8 cellular contexts compared by ENCODE assay signal in the genomic region with DNA sequence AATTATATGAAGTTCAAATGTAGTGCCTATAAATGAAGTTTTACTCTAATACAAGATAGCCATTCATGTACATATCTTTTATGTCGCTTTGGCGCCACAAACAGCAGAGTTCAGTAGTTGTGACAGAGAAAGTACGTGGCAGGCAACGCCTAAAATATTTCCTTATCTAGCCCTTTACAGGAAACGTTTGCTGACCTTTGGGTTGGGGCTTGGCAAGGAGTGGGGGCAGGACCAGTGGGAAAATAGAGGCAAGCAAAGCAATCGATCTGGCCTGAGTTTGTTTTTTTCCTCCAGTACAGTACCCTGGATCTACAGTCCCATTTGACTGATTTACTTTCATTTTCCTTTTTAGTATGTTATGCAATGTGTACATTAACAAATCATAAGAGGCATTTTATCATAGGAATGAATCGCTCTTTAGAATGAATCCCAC. TPM values are rescaled to one million over a fixed set of nuclear protein-coding genes. Genes with fewer than 3 reads are reported as not detected.
DNase-seq lines count a peak whose midpoint lies in the region; ATAC-seq, FAIRE-seq and TF ChIP-seq lines count a peak whose summit lies in the region.

No MANE protein-coding gene starts in this region.

- dilution Hi-C loops in keratinocyte (cut with MboI; ENCODE audit: extremely low pct_ligation_motif_present, low sequenced_read_pairs) = no loop called here

- in situ Hi-C loops in GM13977 (cut with MboI; ENCODE audit: low pct_unique_long_range_greater_than_20kb, low sequenced_read_pairs, unreplicated experiment) (no loop called here), KBM-7 (cut with MboI; ENCODE audit: low pct_unique_long_range_greater_than_20kb, low sequenced_read_pairs) (no loop called here)

- peak; percentile 89 for ATAC-seq in GM21786 (IDR thresholded peaks at IDR 0.05; ENCODE audit: unreplicated experiment)
- peak; percentile 48 for ATAC-seq in aorta (ENCODE audit: low FRiP score)

- H3K4me1 ChIP-seq in keratinocyte (ENCODE audit: control insufficient read depth, extremely low read depth, insufficient read depth, low read length) (peaks cover 3% of the 10 kb centered on the region), aorta (ENCODE audit: control insufficient read depth in 1 of 2, insufficient read depth in 2 of 2, low read length in 2 of 2) (no peaks in the 10 kb centered on the region)

- H3K9ac ChIP-seq in keratinocyte (ENCODE audit: control insufficient read depth, extremely low read depth, insufficient read depth, low read length) = peak overlapping the region; percentile 64

- intact Hi-C loops in activated T-helper 2 cell treated with anti-CD3 and anti-CD28 coated beads, Interferon-gamma antibody, Interleukin-2, Interleukin-4, amounts not matched to agents 10 μg/mL and 5 μg/mL and 100 μg/mL, durations not matched to agents 14 hours and 24 hours and 36 hours (cut with micrococcal nuclease) = loop anchor here (5.0 kb wide), 1 partner anchor 139 kb away; no protein-coding TSS in a partner anchor
- intact Hi-C loops in aorta (cut with DNase I) = no loop called here

- H3K4me3 ChIP-seq in keratinocyte (ENCODE audit: control insufficient read depth in 2 of 3, extremely low read depth in 1 of 3, insufficient read depth in 2 of 3, low read depth in 1 of 3, low read length in 3 of 3) (peak overlapping the region; percentile 35 to 63 (median 63)), aorta (ENCODE audit: low read length in 2 of 2) (peak overlapping the region; percentile 41 to 76)

- no peaks in the 10 kb centered on the region for H3K79me2 ChIP-seq in keratinocyte (ENCODE audit: control insufficient read depth, insufficient read depth, low read length)

- no peaks in the 10 kb centered on the region for H3K9me3 Mint-ChIP-seq in activated T-helper 2 cell treated with anti-CD3 and anti-CD28 coated beads, Interferon-gamma antibody, Interleukin-2, Interleukin-4, amounts not matched to agents 10 μg/mL and 5 μg/mL and 100 μg/mL, durations not matched to agents 14 hours and 24 hours and 36 hours

- peak overlapping the region; percentile 52 for H3K27ac Mint-ChIP-seq in activated T-helper 2 cell treated with anti-CD3 and anti-CD28 coated beads, Interferon-gamma antibody, Interleukin-2, Interleukin-4, amounts not matched to agents 10 μg/mL and 5 μg/mL and 100 μg/mL, durations not matched to agents 14 hours and 24 hours and 36 hours

- H3K4me2 ChIP-seq in keratinocyte (ENCODE audit: control insufficient read depth, extremely low read depth, insufficient read depth, low read depth, low read length) = peak overlapping the region; percentile 73

- H3K27ac ChIP-seq in keratinocyte (ENCODE audit: control insufficient read depth, insufficient read depth, low read length) (peak overlapping the region; percentile 37), aorta (ENCODE audit: low read depth in 1 of 2, low read length in 2 of 2) (no peak overlapping the region)

- TF ChIP-seq CTCF in GM13977 (IDR thresholded peaks at IDR 0.05; ENCODE audit: extremely low read depth, insufficient read depth, missing control alignments) (no peak), keratinocyte (optimal IDR thresholded peaks at IDR 0.05 in 1 of 3, IDR thresholded peaks at IDR 0.05 in 1 of 3, conservative IDR thresholded peaks at IDR 0.05 in 1 of 3; ENCODE audit: extremely low read depth in 1 of 3, insufficient read depth in 2 of 3, low read length in 3 of 3) (no peak)

- DNase-seq in GM13977 (ENCODE audit: low spot score) (peak; percentile 40), KBM-7 (peak; percentile 33), keratinocyte (ENCODE audit: low read depth, low spot score) (no peak), aorta (no peak), DMS 273 treated with DMSO at 0.1 percent for 48 hours (lab: John Stamatoyannopoulos, UW) (no peak)
- no peak for DNase-seq in activated T-helper 2 cell treated with anti-CD3 and anti-CD28 coated beads, Interferon-gamma antibody, Interleukin-2, Interleukin-4, amounts not matched to agents 10 μg/mL and 5 μg/mL and 100 μg/mL, durations not matched to agents 14 hours and 24 hours and 36 hours (ENCODE audit: low spot score)
- DNase-seq in stimulated activated CD4-positive, alpha-beta T cell treated with anti-CD3 and anti-CD28 coated beads, Interleukin-4, amount 100 ng/mL, for 4 hours = no peak

- FAIRE-seq in keratinocyte (lab: Jason Lieb, UNC) = peak; percentile 9

- H3K27me3 Mint-ChIP-seq in activated T-helper 2 cell treated with anti-CD3 and anti-CD28 coated beads, Interferon-gamma antibody, Interleukin-2, Interleukin-4, amounts not matched to agents 10 μg/mL and 5 μg/mL and 100 μg/mL, durations not matched to agents 14 hours and 24 hours and 36 hours (ENCODE audit: low read depth) = peaks cover 16% of the 10 kb centered on the region

- H2AFZ ChIP-seq in keratinocyte (ENCODE audit: control insufficient read depth, low read length) = peak overlapping the region; percentile 79

- no peaks in the 10 kb centered on the region for H3K9me3 ChIP-seq in keratinocyte (ENCODE audit: control insufficient read depth, low read depth, low read length)
- no peaks in the 10 kb centered on the region for H3K9me3 ChIP-seq in aorta (ENCODE audit: control insufficient read depth, low read length)

- H3K4me1 Mint-ChIP-seq in activated T-helper 2 cell treated with anti-CD3 and anti-CD28 coated beads, Interferon-gamma antibody, Interleukin-2, Interleukin-4, amounts not matched to agents 10 μg/mL and 5 μg/mL and 100 μg/mL, durations not matched to agents 14 hours and 24 hours and 36 hours (ENCODE audit: low read depth) = peaks cover 13% of the 10 kb centered on the region

- no peaks in the 10 kb centered on the region for H4K20me1 ChIP-seq in keratinocyte (ENCODE audit: control insufficient read depth, extremely low read depth, insufficient read depth, low read length)

- H3K9me1 ChIP-seq in keratinocyte (ENCODE audit: control insufficient read depth, extremely low read depth, insufficient read depth, low read length) = no peaks in the 10 kb centered on the region

- H3K36me3 ChIP-seq in keratinocyte (ENCODE audit: control insufficient read depth in 2 of 2, extremely low read depth in 1 of 2, insufficient read depth in 2 of 2, low read length in 2 of 2) (no peaks in the 10 kb centered on the region), aorta (ENCODE audit: control insufficient read depth in 1 of 2, insufficient read depth in 2 of 2, low read length in 1 of 2) (no peaks in the 10 kb centered on the region)

- H3K36me3 Mint-ChIP-seq in activated T-helper 2 cell treated with anti-CD3 and anti-CD28 coated beads, Interferon-gamma antibody, Interleukin-2, Interleukin-4, amounts not matched to agents 10 μg/mL and 5 μg/mL and 100 μg/mL, durations not matched to agents 14 hours and 24 hours and 36 hours (ENCODE audit: low read depth) = no peaks in the 10 kb centered on the region

- 6 to 8% methylated on average over 7 of the region's 7 CpGs for WGBS in aorta, 2 donors

- H3K27me3 ChIP-seq in keratinocyte (ENCODE audit: control insufficient read depth, extremely low read depth, insufficient read depth, low read length) = no peaks in the 10 kb centered on the region
- H3K27me3 ChIP-seq in aorta (ENCODE audit: control insufficient read depth in 1 of 2, insufficient read depth in 2 of 2, low read length in 1 of 2) = no peaks in the 10 kb centered on the region

- peak overlapping the region; percentile 67 for H3K4me3 Mint-ChIP-seq in activated T-helper 2 cell treated with anti-CD3 and anti-CD28 coated beads, Interferon-gamma antibody, Interleukin-2, Interleukin-4, amounts not matched to agents 10 μg/mL and 5 μg/mL and 100 μg/mL, durations not matched to agents 14 hours and 24 hours and 36 hours (ENCODE audit: low read depth)

RNA-seq across cellular contexts. Expression of gene CCDC68, which starts 13.1 kb away (rescaled TPM):
- not detected in 2 replicates for total RNA-seq in activated T-helper 2 cell treated with anti-CD3 and anti-CD28 coated beads, Interferon-gamma antibody, Interleukin-2, Interleukin-4, amounts not matched to agents 10 μg/mL and 5 μg/mL and 100 μg/mL, durations not matched to agents 14 hours and 24 hours and 36 hours
- polyA plus RNA-seq in keratinocyte = 1.4 to 2.7 TPM (median 2.3 TPM) in 3 replicates
- 0.85 TPM for polyA plus RNA-seq in keratinocyte (2011; ENCODE audit: low read depth)
- 2.3 and 4.2 TPM in 2 replicates for polyA plus RNA-seq in keratinocyte (2011; cell fraction: cytosol; rRNA removed)
- polyA plus RNA-seq in keratinocyte (2011; cell fraction: nucleus; rRNA removed) = 2.7 TPM in 2 replicates
- polyA plus RNA-seq in keratinocyte (2012; ENCODE audit: low replicate concordance) = 0.71 and 1.7 TPM in 2 replicates
- polyA minus RNA-seq in keratinocyte = 0.23 to 1.3 TPM (median 0.56 TPM) in 3 replicates
- 1.7 TPM for polyA minus RNA-seq in keratinocyte (2011; cell fraction: cytosol; rRNA and poly(A)+ RNA removed)
- 1.5 and 4.0 TPM in 2 replicates for polyA minus RNA-seq in keratinocyte (2011; cell fraction: nucleus; rRNA and poly(A)+ RNA removed)
- 1 to 10 TPM; 4.4 to 8.3 TPM for total RNA-seq in aorta
- polyA plus RNA-seq in aorta = 1 to 10 TPM; 1.9 to 9.4 TPM

Comparison
In these comparisons a context has a peak if more than half of its experiments do, and no peak if none do; other contexts are left out.
1. DNase-seq: peak in GM13977 (single experiment) and KBM-7 (single experiment); none in activated T-helper 2 cell treated with anti-CD3 and anti-CD28 coated beads, Interferon-gamma antibody, Interleukin-2, Interleukin-4, amounts not matched to agents 10 μg/mL and 5 μg/mL and 100 μg/mL, durations not matched to agents 14 hours and 24 hours and 36 hours (single experiment), keratinocyte (single experiment), aorta (0 of 2), DMS 273 treated with DMSO at 0.1 percent for 48 hours (single experiment) and stimulated activated CD4-positive, alpha-beta T cell treated with anti-CD3 and anti-CD28 coated beads, Interleukin-4, amount 100 ng/mL, for 4 hours (0 of 2).